ENCODE assay signal across 11 cellular contexts in genomic region chr3:179666436-179667035, GRCh38. TPM values are rescaled to one million over a fixed set of nuclear protein-coding genes. Genes with fewer than 3 reads are reported as not detected.
A peak's percentile ranks its signal among the peaks of the same experiment; 100 is the strongest.
DNase-seq lines count a peak whose midpoint lies in the region; ATAC-seq and TF ChIP-seq lines count a peak whose summit lies in the region.
"Had no signal": no experiment of that assay in that cellular context is flagged by ENCODE, and none has a peak within 500 bp of the region (broad histone marks: within the 10 kb centered on the region; RNA-seq: fewer than 3 reads in every experiment).

No MANE protein-coding gene starts in this region.

- ATAC-seq in right cardiac atrium, result peak; percentile 81 to 86
- ATAC-seq in HG02840 (IDR thresholded peaks at IDR 0.05; ENCODE audit: low FRiP score, unreplicated experiment), result no peak
- ATAC-seq: activated T-helper 17 cell treated with anti-CD3 and anti-CD28 coated beads, Interleukin-2, amount 50 U/mL, for 72 hours; esophagus mucosa; naive thymus-derived CD8-positive, alpha-beta T cell had no signal

- intact Hi-C loops in right cardiac atrium (cut with DNase I), result no loop called here

- DNase-seq in NCI-H128 (lab: John Stamatoyannopoulos, UW; ENCODE audit: unreplicated experiment) (peak; percentile 64), anterior cingulate cortex (lab: John Stamatoyannopoulos, UW) (peak in 47 of 58 donors; percentile 1 to 70 (median 20)), right cardiac atrium (peak; percentile 72 to 91 (median 86)), substantia nigra (lab: John Stamatoyannopoulos, UW) (peak in 35 of 49 donors; percentile 3 to 70 (median 22)), amniotic stem cell (lab: John Stamatoyannopoulos, UW) (no peak), GM10266 (ENCODE audit: extremely low spot score) (no peak), AG08395 (ENCODE audit: low spot score) (no peak)
- DNase-seq: naive thymus-derived CD8-positive, alpha-beta T cell had no signal

- H3K9me3 ChIP-seq in right cardiac atrium (ENCODE audit: control insufficient read depth, low read length), result no peaks in the 10 kb centered on the region

- no peak overlapping the region for H3K4me3 ChIP-seq in right cardiac atrium (ENCODE audit: low read length)

- 32% methylated on average over 8 of the region's 8 CpGs for whole genome bisulfite sequencing in right cardiac atrium

- peaks cover 20% of the 10 kb centered on the region for H3K4me1 ChIP-seq in right cardiac atrium (ENCODE audit: control insufficient read depth, insufficient read depth, low read length)

- TF ChIP-seq CTCF in GM10266 (IDR thresholded peaks at IDR 0.05; ENCODE audit: control insufficient read depth, insufficient read depth, low read depth, missing control alignments), result no peak

- no peaks in the 10 kb centered on the region for H3K27me3 ChIP-seq in right cardiac atrium (ENCODE audit: control insufficient read depth, insufficient read depth)

- H3K27ac ChIP-seq in right cardiac atrium (ENCODE audit: low read length) (peak overlapping the region; percentile 85), substantia nigra (ENCODE audit: low read depth, low read length, poor library complexity, severe bottlenecking) (no peak overlapping the region)

RNA-seq across cellular contexts. Expression of gene USP13, which starts 13.7 kb away (rescaled TPM):
- 100 to 1,000 TPM in 1 of 4 donors, 10 to 100 TPM in 3; 59.5 to 101 (median 74.9) TPM for total RNA-seq in right cardiac atrium
- 20.0 TPM for polyA plus RNA-seq in right cardiac atrium

Comparison
In these comparisons a context has a peak if more than half of its experiments do, and no peak if none do; other contexts are left out.
1. DNase-seq: peak in NCI-H128 (single experiment), anterior cingulate cortex (47 of 58), right cardiac atrium (3 of 3) and substantia nigra (35 of 49); none in amniotic stem cell (single experiment), GM10266 (single experiment) and AG08395 (single experiment).